1 cellular context compared by ENCODE assay signal in the genomic region with DNA sequence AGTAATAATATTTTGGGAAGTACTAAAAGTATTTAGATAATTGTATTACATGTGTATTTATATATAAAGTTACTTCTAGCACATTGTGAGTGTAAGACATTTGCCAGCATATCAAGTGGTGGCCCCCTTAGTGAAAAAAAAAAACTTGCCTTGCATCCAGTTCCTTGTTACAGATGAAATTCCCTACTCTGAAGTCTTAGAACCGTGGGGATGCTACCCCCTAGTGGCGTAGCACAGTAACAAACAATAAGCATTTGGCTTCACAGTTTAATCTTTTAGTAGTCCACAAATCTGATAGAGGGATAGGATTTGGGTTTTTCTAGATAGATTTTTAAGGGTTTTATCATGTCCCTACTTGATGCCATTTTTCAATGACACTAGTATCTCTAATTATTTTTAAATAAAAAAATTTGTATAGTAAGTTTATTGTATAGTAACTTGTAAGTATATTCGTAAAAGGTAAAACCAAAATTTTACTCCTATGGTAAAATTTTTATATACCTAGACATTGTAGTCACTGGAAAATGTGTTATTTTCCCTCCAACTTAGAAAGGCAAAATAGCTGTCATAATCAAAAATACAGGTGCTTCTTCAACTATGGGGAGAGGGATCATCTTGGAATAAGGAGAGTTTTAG.
TF ChIP-seq lines count a peak whose summit lies in the region.

No MANE protein-coding gene starts in this region.

TF ChIP-seq in IMR-90, 13 proteins besides CTCF, POLR2A, EP300 and RAD21:
- TF ChIP-seq SMC3 (IDR thresholded peaks at IDR 0.05; ENCODE audit: low read depth, low read length): peak; percentile 72
- no peak for TF ChIP-seq CEBPB (IDR thresholded peaks at IDR 0.05; ENCODE audit: low read depth, low read length)
